ENCODE assay signal across 24 cellular contexts in the genomic region with DNA sequence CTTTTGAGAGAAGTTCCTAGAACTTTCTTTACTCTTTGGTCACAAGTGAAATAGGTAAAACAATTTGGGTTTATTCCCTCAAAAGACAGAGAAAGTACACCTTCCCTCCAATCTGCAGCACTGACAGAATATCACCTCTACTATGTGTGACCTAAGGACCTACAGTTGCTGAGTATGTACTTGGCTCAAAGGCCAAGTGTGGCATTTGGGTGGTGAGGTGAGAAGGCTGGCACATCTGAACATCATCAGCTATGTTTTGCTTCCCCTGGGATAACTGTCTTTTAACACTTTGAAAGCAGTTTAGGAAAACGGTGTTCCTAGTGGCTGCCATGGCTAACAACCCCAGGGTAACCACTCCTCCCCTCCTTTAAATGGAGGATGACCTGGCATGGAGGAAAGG.
"Had no signal": no experiment of that assay in that cellular context is flagged by ENCODE, and none has a peak within 500 bp of the region (broad histone marks: within the 10 kb centered on the region; RNA-seq: fewer than 3 reads in every experiment).

No MANE protein-coding gene starts in this region.

- DNase-seq: activated CD4-positive, alpha-beta T cell treated with anti-CD3 and anti-CD28 coated beads for 36 hours; activated CD4-positive, alpha-beta T cell treated with anti-CD3 and anti-CD28 coated beads, Interleukin-2, amount 10 ng/mL, durations not matched to agents 7 days and 5 days; activated CD4-positive, alpha-beta T cell treated with anti-CD3 and anti-CD28 coated beads, Interleukin-2, amount 50 U/mL, for 48 hours; activated CD4-positive, CD25-positive, alpha-beta regulatory T cell; activated CD4-positive, CD25-positive, alpha-beta regulatory T cell treated with anti-CD3 and anti-CD28 coated beads, Interleukin-2, amount 50 U/mL, for 72 hours; activated CD8-positive, alpha-beta memory T cell treated with anti-CD3 and anti-CD28 coated beads for 24 hours; activated CD8-positive, alpha-beta T cell treated with anti-CD3 and anti-CD28 coated beads for 36 hours; activated effector memory CD4-positive, alpha-beta T cell treated with Interleukin-2 at 50 U/mL for 16 hours; activated gamma-delta T cell treated with Interleukin-2 at 50 U/mL for 16 hours; activated naive CD4-positive, alpha-beta T cell treated with anti-CD3 and anti-CD28 coated beads, Interleukin-2, amount 50 U/mL, for 16 hours; activated naive CD4-positive, alpha-beta T cell treated with Interleukin-2 at 50 U/mL for 16 hours; activated T-cell treated with anti-CD3 and anti-CD28 coated beads, Interleukin-2, amount 50 U/mL, for 4 hours; amniotic stem cell; anterior cingulate cortex; body of pancreas; central memory CD4-positive, alpha-beta T cell; cerebellar nuclear complex; colonic mucosa; effector memory CD4-positive, alpha-beta T cell; endodermal cell; foreskin fibroblast; T-helper 2 cell had no signal

- H3K4me3 ChIP-seq: body of pancreas, colonic mucosa had no signal

- H3K9me3 ChIP-seq: body of pancreas, colonic mucosa had no signal

- ATAC-seq: activated CD4-positive, alpha-beta T cell treated with anti-CD3 and anti-CD28 coated beads for 36 hours; activated CD8-positive, alpha-beta T cell treated with anti-CD3 and anti-CD28 coated beads for 36 hours; activated T-cell treated with anti-CD3 and anti-CD28 coated beads, Interleukin-2, amount 50 U/mL, for 4 hours; activated T-helper 17 cell treated with anti-CD3 and anti-CD28 coated beads, Interleukin-2, amount 50 U/mL, for 72 hours; body of pancreas; esophagus mucosa had no signal

- H3K27ac ChIP-seq: body of pancreas, colonic mucosa had no signal

- H3K4me1 ChIP-seq: body of pancreas, colonic mucosa had no signal

- H3K27me3 ChIP-seq: body of pancreas, colonic mucosa had no signal
